In the genomic region with DNA sequence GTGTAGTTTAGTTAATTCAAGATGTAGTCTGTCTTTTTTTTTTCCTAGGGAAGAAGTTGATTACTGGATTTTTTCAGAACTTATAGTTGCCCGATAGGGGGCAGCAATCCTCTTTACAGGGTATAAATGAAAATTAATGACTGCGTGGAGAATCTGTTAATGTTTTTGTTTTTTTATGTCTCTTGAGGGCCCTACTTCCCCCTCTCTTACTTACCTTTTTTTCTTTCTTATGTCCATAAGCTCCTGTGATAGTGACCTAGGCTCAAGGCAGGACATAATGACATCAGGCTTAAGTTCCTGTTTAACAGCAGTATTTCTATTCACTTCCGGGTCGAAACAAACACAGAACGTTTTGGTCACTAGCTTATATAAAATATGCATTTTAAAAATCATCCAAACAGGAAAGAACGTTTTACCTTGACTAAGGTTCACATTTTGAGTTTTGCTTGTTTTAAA, we compare ENCODE assay signal across 1 cellular context.
TF ChIP-seq lines count a peak whose summit lies in the region.

No MANE protein-coding gene starts in this region.

TF ChIP-seq in HepG2, 621 proteins besides CTCF, POLR2A, EP300 and RAD21:
- TF ChIP-seq SMC3 (IDR thresholded peaks at IDR 0.05; ENCODE audit: low read length) (0 out of 2 replicates have a peak, but pooled peaks have one; percentile 6), STAG1 (CRISPR knock-in tag; IDR thresholded peaks at IDR 0.05) (peak; percentile 53), NR2C2 (CRISPR knock-in tag; IDR thresholded peaks at IDR 0.05; ENCODE audit: borderline replicate concordance) (peak; percentile 29; the same call in 1 of the 2 replicates)
- TF ChIP-seq, protein P1, sequence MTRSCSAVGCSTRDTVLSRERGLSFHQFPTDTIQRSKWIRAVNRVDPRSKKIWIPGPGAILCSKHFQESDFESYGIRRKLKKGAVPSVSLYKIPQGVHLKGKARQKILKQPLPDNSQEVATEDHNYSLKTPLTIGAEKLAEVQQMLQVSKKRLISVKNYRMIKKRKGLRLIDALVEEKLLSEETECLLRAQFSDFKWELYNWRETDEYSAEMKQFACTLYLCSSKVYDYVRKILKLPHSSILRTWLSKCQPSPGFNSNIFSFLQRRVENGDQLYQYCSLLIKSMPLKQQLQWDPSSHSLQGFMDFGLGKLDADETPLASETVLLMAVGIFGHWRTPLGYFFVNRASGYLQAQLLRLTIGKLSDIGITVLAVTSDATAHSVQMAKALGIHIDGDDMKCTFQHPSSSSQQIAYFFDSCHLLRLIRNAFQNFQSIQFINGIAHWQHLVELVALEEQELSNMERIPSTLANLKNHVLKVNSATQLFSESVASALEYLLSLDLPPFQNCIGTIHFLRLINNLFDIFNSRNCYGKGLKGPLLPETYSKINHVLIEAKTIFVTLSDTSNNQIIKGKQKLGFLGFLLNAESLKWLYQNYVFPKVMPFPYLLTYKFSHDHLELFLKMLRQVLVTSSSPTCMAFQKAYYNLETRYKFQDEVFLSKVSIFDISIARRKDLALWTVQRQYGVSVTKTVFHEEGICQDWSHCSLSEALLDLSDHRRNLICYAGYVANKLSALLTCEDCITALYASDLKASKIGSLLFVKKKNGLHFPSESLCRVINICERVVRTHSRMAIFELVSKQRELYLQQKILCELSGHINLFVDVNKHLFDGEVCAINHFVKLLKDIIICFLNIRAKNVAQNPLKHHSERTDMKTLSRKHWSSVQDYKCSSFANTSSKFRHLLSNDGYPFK (CRISPR knock-in tag; IDR thresholded peaks at IDR 0.05; ENCODE audit: borderline replicate concordance), result no peak
TF ChIP-seq in HepG2: peak in this region for 3.
